21 cellular contexts compared by ENCODE assay signal in genomic region chrX:39381446-39381845, GRCh38.
"Had no signal": no experiment of that assay in that cellular context is flagged by ENCODE, and none has a peak within 500 bp of the region (broad histone marks: within the 10 kb centered on the region; RNA-seq: fewer than 3 reads in every experiment).

No MANE protein-coding gene starts in this region.

- H3K27me3 Mint-ChIP-seq: stimulated activated naive CD8-positive, alpha-beta T cell treated with anti-CD3 and anti-CD28 coated beads, Interleukin-15, amount 100 ng/mL, for 72 hours had no signal

- ATAC-seq: left ventricle myocardium superior; natural killer cell; sciatic nerve; stimulated activated naive B cell treated with anti-CD40 and anti-IgM and Interleukin-4, amounts not matched to agents 10 μg/mL and 1 μg/mL and 100 μg/mL, for 72 hours; stimulated activated naive CD8-positive, alpha-beta T cell treated with anti-CD3 and anti-CD28 coated beads, Interleukin-15, amount 100 ng/mL, for 72 hours had no signal

- H3K4me1 Mint-ChIP-seq: natural killer cell; stimulated activated naive CD8-positive, alpha-beta T cell treated with anti-CD3 and anti-CD28 coated beads, Interleukin-15, amount 100 ng/mL, for 72 hours had no signal

- H3K79me2 ChIP-seq: hepatocyte had no signal

- H2AFZ ChIP-seq: hepatocyte had no signal

- H3K36me3 ChIP-seq: esophagus muscularis mucosa, neutrophil, tibial nerve had no signal

- H3K4me3 ChIP-seq: coronary artery, dorsolateral prefrontal cortex, esophagus muscularis mucosa, hepatocyte, skin epidermis, testis, tibial nerve had no signal

- H3K9me3 Mint-ChIP-seq: natural killer cell had no signal

- H3K27ac Mint-ChIP-seq: natural killer cell; stimulated activated naive B cell treated with anti-CD40 and anti-IgM and Interleukin-4, amounts not matched to agents 10 μg/mL and 1 μg/mL and 100 μg/mL, for 72 hours had no signal

- H3K4me3 Mint-ChIP-seq: natural killer cell; stimulated activated naive B cell treated with anti-CD40 and anti-IgM and Interleukin-4, amounts not matched to agents 10 μg/mL and 1 μg/mL and 100 μg/mL, for 72 hours; stimulated activated naive CD8-positive, alpha-beta T cell treated with anti-CD3 and anti-CD28 coated beads, Interleukin-15, amount 100 ng/mL, for 72 hours had no signal

- H3K27ac ChIP-seq: coronary artery, dorsolateral prefrontal cortex, epithelial cell of prostate, esophagus muscularis mucosa, hepatocyte, neutrophil, skin epidermis, testis had no signal

- H3K4me1 ChIP-seq: esophagus muscularis mucosa, testis, tibial nerve had no signal

- H3K27me3 ChIP-seq: esophagus muscularis mucosa, hepatocyte, neutrophil, testis had no signal

- H3K36me3 Mint-ChIP-seq: natural killer cell; stimulated activated naive B cell treated with anti-CD40 and anti-IgM and Interleukin-4, amounts not matched to agents 10 μg/mL and 1 μg/mL and 100 μg/mL, for 72 hours had no signal

- H3K4me2 ChIP-seq: hepatocyte had no signal

- H3K9me3 ChIP-seq: esophagus muscularis mucosa, neutrophil, testis, tibial nerve had no signal

- DNase-seq: central memory CD4-positive, alpha-beta T cell; dorsolateral prefrontal cortex; effector memory CD4-positive, alpha-beta T cell; kidney; left cardiac atrium; left ventricle myocardium superior; natural killer cell; posterior cingulate gyrus; stimulated activated CD4-positive, alpha-beta T cell treated with anti-CD3 and anti-CD28 coated beads, Interleukin-2, amount 100 ng/mL, for 24 hours; stimulated activated CD4-positive, alpha-beta T cell treated with anti-CD3 and anti-CD28 coated beads, Interleukin-4, amount 100 ng/mL, for 4 hours; stimulated activated naive B cell treated with anti-CD40 and anti-IgM and Interleukin-4, amounts not matched to agents 10 μg/mL and 1 μg/mL and 100 μg/mL, for 72 hours; stimulated activated naive CD8-positive, alpha-beta T cell treated with anti-CD3 and anti-CD28 coated beads, Interleukin-15, amount 100 ng/mL, for 72 hours had no signal
